12 cellular contexts compared by ENCODE assay signal in genomic region chr16:47136101-47136820, GRCh38. TPM values are rescaled to one million over a fixed set of nuclear protein-coding genes. Genes with fewer than 3 reads are reported as not detected.
DNase-seq lines count a peak whose midpoint lies in the region; ATAC-seq and TF ChIP-seq lines count a peak whose summit lies in the region.
"Had no signal": no experiment of that assay in that cellular context is flagged by ENCODE, and none has a peak within 500 bp of the region (broad histone marks: within the 10 kb centered on the region; RNA-seq: fewer than 3 reads in every experiment).

No MANE protein-coding gene starts in this region.

- no peaks in the 10 kb centered on the region for H3K9me3 ChIP-seq in A673 (ENCODE audit: low read depth, low read length, poor library complexity, severe bottlenecking)
- H3K9me3 ChIP-seq: HAP-1, SJSA1 had no signal

- no peak overlapping the region for H3K27ac ChIP-seq in A673 (ENCODE audit: low read depth, low read length, poor library complexity, severe bottlenecking)
- H3K27ac ChIP-seq: SJSA1 had no signal

- in situ Hi-C loops in SK-MEL-5 (cut with HindIII; ENCODE audit: low pct_unique_long_range_greater_than_20kb, low sequenced_read_pairs) = no loop called here

- TF ChIP-seq CTCF in A673 (conservative IDR thresholded peaks at IDR 0.05; ENCODE audit: low read depth, low read length) (no peak), GM12865 (IDR thresholded peaks at IDR 0.05; ENCODE audit: insufficient read depth, low read depth, low read length, missing control alignments) (no peak)

- BruUV-seq in A673 (replicated peaks; lab: Mats Ljungman, UMichigan) = no TSS peak

- no peak for ATAC-seq in GM19397 (IDR thresholded peaks at IDR 0.05; ENCODE audit: unreplicated experiment)

- DNase-seq in A673 (ENCODE audit: low spot score) (peak; percentile 52), GM12865 (ENCODE audit: low read depth) (peak; percentile 36), SK-MEL-5 (ENCODE audit: low read depth, low spot score) (peak; percentile 22), dermis microvascular lymphatic vessel endothelial cell (ENCODE audit: low read depth in 2 of 2) (peak; percentile 84 to 92), UCSD-AML1 (lab: John Stamatoyannopoulos, UW; ENCODE audit: unreplicated experiment) (no peak), SIG-M5 (lab: John Stamatoyannopoulos, UW) (no peak)
- DNase-seq in effector CD4-positive, alpha-beta T cell = no peak
- DNase-seq: naive B cell; stimulated activated CD8-positive, alpha-beta memory T cell treated with anti-CD3 and anti-CD28 coated beads, Interleukin-4, amount 100 ng/mL, for 48 hours had no signal

- peaks cover 4% of the 10 kb centered on the region for H3K4me1 ChIP-seq in A673 (ENCODE audit: insufficient read depth, low read length, poor library complexity, severe bottlenecking)
- H3K4me1 ChIP-seq: SJSA1 had no signal

- POLR2A ChIA-PET in A673 (lab: Charles Lee; ENCODE audit: low non-redundant PET) = no interaction called here

- CTCF ChIA-PET in A673 (lab: Charles Lee) = interaction anchor here (0.6 kb wide), 1 partner anchor 1443 kb away, joined by 3 read pairs; no protein-coding TSS in a partner anchor

- intact Hi-C loops in A673 (cut with micrococcal nuclease; ENCODE audit: unreplicated experiment) = no loop called here

- no peaks in the 10 kb centered on the region for H3K36me3 ChIP-seq in A673 (ENCODE audit: insufficient read depth, low read length, poor library complexity, severe bottlenecking)
- H3K36me3 ChIP-seq: HAP-1, SJSA1 had no signal

- no peaks in the 10 kb centered on the region for H3K27me3 ChIP-seq in A673 (replicated peaks; ENCODE audit: insufficient read depth, low read depth, low read length, poor library complexity)
- H3K27me3 ChIP-seq: SJSA1 had no signal

- H3K4me3 ChIP-seq in A673 (ENCODE audit: low read depth, low read length, poor library complexity, severe bottlenecking) (no peak overlapping the region), GM12865 (ENCODE audit: low read depth, low read length) (no peak overlapping the region)
- H3K4me3 ChIP-seq: HAP-1, SJSA1 had no signal

RNA-seq across cellular contexts. Expression of gene NETO2, which starts 7.5 kb away (rescaled TPM):
- total RNA-seq in A673 (2021) (45.0 and 68.7 TPM in 2 replicates), dermis microvascular lymphatic vessel endothelial cell (17.2 and 19.7 TPM in 2 replicates)
- total RNA-seq in SK-MEL-5 (2014; rRNA removed; shearing (Covaris generic)) = 53.7 and 64.0 TPM in 2 replicates
- 55.9 and 82.0 TPM in 2 replicates for polyA plus RNA-seq in SK-MEL-5 (2015; cell fraction: cytosol; rRNA removed)
- polyA plus RNA-seq in SK-MEL-5 (2015; cell fraction: nucleus; rRNA removed) = 88.2 and 131 TPM in 2 replicates

Comparison
In these comparisons a context has a peak if more than half of its experiments do, and no peak if none do; other contexts are left out.
1. DNase-seq: peak in A673 (single experiment), GM12865 (single experiment), SK-MEL-5 (single experiment) and dermis microvascular lymphatic vessel endothelial cell (2 of 2); none in UCSD-AML1 (single experiment), effector CD4-positive, alpha-beta T cell (single experiment) and SIG-M5 (single experiment).